Comparison of ENCODE assay signal across 35 cellular contexts in genomic region chr10:35938160-35938559, GRCh38.
A peak's percentile ranks its signal among the peaks of the same experiment; 100 is the strongest.
DNase-seq lines count a peak whose midpoint lies in the region; ATAC-seq and TF ChIP-seq lines count a peak whose summit lies in the region.
"Had no signal": no experiment of that assay in that cellular context is flagged by ENCODE, and none has a peak within 500 bp of the region (broad histone marks: within the 10 kb centered on the region; RNA-seq: fewer than 3 reads in every experiment).

No MANE protein-coding gene starts in this region.

- no CpG with 5 or more reads among the region's 5 CpGs for WGBS in trophoblast cell (ENCODE audit: extremely low coverage, insufficient coverage, insufficient read length)

- no peaks in the 10 kb centered on the region for H3K9me2 ChIP-seq in PC-3 (replicated peaks; ENCODE audit: low read length)

- H3K27me3 ChIP-seq in PC-3 (ENCODE audit: low read length) (no peaks in the 10 kb centered on the region), trophoblast cell (ENCODE audit: insufficient read depth, low read length) (no peaks in the 10 kb centered on the region)
- H3K27me3 ChIP-seq: BE2C; BLaER1; BLaER1 treated with 17β-estradiol and CSF1 and Interleukin-3, amounts not matched to agents 10 nM and 100 nM had no signal

- POLR2A ChIA-PET in PC-3 (lab: Charles Lee; ENCODE audit: unreplicated experiment) = no interaction called here

- DNase-seq in PC-3 = peak; percentile 99
- DNase-seq in myocyte (ENCODE audit: low read depth) = peak; percentile 5
- DNase-seq in trophoblast cell = peak; percentile 36 to 56
- DNase-seq in T-helper 17 cell = no peak
- no peak for DNase-seq in amygdala (lab: John Stamatoyannopoulos, UW)
- DNase-seq in GM19238 (ENCODE audit: insufficient read length, low spot score) = no peak
- no peak for DNase-seq in Right ventricle myocardium superior
- DNase-seq: 8988T; ACHN; AML-193; BE2C; C1 segment of cervical spinal cord; Caco-2; Calu3; CD4-positive, alpha-beta memory T cell; CD4-positive, alpha-beta T cell; CD4-positive, CD25-positive, alpha-beta regulatory T cell; CD8-positive, alpha-beta memory T cell; CD8-positive, alpha-beta T cell; COR-L47; DMS 273 treated with DMSO at 0.1 percent for 48 hours; DMS153; DMS53; DMS79; DMS79 treated with DMSO at 0.1 percent for 48 hours; DND-41; EL had no signal

- BruUV-seq in PC-3 (replicated peaks; lab: Mats Ljungman, UMichigan) = no TSS peak

- H2BK120ac ChIP-seq in trophoblast cell (ENCODE audit: insufficient read depth, low read length, poor library complexity) = no peak overlapping the region

- H3K4me3 ChIP-seq in PC-3 (ENCODE audit: low read length) = no peak overlapping the region
- H3K4me3 ChIP-seq in trophoblast cell (ENCODE audit: low read depth, low read length) = no peak overlapping the region
- H3K4me3 ChIP-seq: A549; BLaER1; BLaER1 treated with 17β-estradiol and CSF1 and Interleukin-3, amounts not matched to agents 10 nM and 100 nM had no signal

- H2AFZ ChIP-seq in PC-3 (ENCODE audit: low read length) (peak overlapping the region; percentile 3; the same call in 1 of the 2 replicates), trophoblast cell (ENCODE audit: insufficient read depth, low read length, poor library complexity) (no peak overlapping the region)

- H3K79me2 ChIP-seq in PC-3 (ENCODE audit: low read length) (no peaks in the 10 kb centered on the region), trophoblast cell (ENCODE audit: control insufficient read depth, insufficient read depth, low read length, poor library complexity) (no peaks in the 10 kb centered on the region)

- H3K4ac ChIP-seq in trophoblast cell (ENCODE audit: low read depth, low read length) = no peak overlapping the region

- H3K9me3 Mint-ChIP-seq in nephron = peaks cover 3% of the 10 kb centered on the region

- H3K9me3 ChIP-seq in PC-3 (ENCODE audit: low read length) (no peaks in the 10 kb centered on the region), trophoblast cell (ENCODE audit: insufficient read depth, low read depth, low read length) (peaks cover 1% of the 10 kb centered on the region), T-helper 17 cell (ENCODE audit: control insufficient read depth, low read length, poor library complexity, severe bottlenecking) (no peaks in the 10 kb centered on the region)
- H3K9me3 ChIP-seq: A549; BE2C; BLaER1; BLaER1 treated with 17β-estradiol and CSF1 and Interleukin-3, amounts not matched to agents 10 nM and 100 nM; Caco-2 had no signal

- H3K9ac ChIP-seq in PC-3 (ENCODE audit: low read length) = no peak overlapping the region
- H3K9ac ChIP-seq in trophoblast cell (ENCODE audit: low read length) = no peak overlapping the region
- H3K9ac ChIP-seq: BLaER1; BLaER1 treated with 17β-estradiol and CSF1 and Interleukin-3, amounts not matched to agents 10 nM and 100 nM had no signal

- TF ChIP-seq CTCF in PC-3 (conservative IDR thresholded peaks at IDR 0.05; ENCODE audit: low read depth, low read length) (no peak), nephron (IDR thresholded peaks at IDR 0.05; ENCODE audit: unreplicated experiment in 3 of 3) (no peak)

- H3K4me2 ChIP-seq in PC-3 (ENCODE audit: low read length) = peak overlapping the region; percentile 29
- no peak overlapping the region for H3K4me2 ChIP-seq in trophoblast cell (ENCODE audit: low read length)
- H3K4me2 ChIP-seq: A549; BLaER1; BLaER1 treated with 17β-estradiol and CSF1 and Interleukin-3, amounts not matched to agents 10 nM and 100 nM had no signal

- H4K12ac ChIP-seq in trophoblast cell (ENCODE audit: low read depth, low read length) = no peak overlapping the region

- H2AK5ac ChIP-seq in trophoblast cell (ENCODE audit: low read length) = no peak overlapping the region

- H3K4me1 ChIP-seq in PC-3 (ENCODE audit: insufficient read depth, low read length) (peaks cover 17% of the 10 kb centered on the region), trophoblast cell (ENCODE audit: control insufficient read depth in 1 of 2, insufficient read depth in 2 of 2, low read length in 2 of 2) (peaks cover 0 to 3% of the 10 kb centered on the region in 2 experiments)
- H3K4me1 ChIP-seq: BE2C, BLaER1 had no signal

- no peak overlapping the region for H4K91ac ChIP-seq in trophoblast cell (ENCODE audit: low read depth, low read length)

- H3K36me3 ChIP-seq in PC-3 (ENCODE audit: low read depth, low read length) (no peaks in the 10 kb centered on the region), trophoblast cell (ENCODE audit: control insufficient read depth in 1 of 2, insufficient read depth in 2 of 2, low read length in 2 of 2) (no peaks in the 10 kb centered on the region)
- H3K36me3 ChIP-seq: BE2C; BLaER1; BLaER1 treated with 17β-estradiol and CSF1 and Interleukin-3, amounts not matched to agents 10 nM and 100 nM had no signal

- no peaks in the 10 kb centered on the region for H3K79me1 ChIP-seq in trophoblast cell (ENCODE audit: low read length)

- H3K27me3 Mint-ChIP-seq in nephron (ENCODE audit: low read depth) (peaks cover 21% of the 10 kb centered on the region), T-helper 17 cell (no peaks in the 10 kb centered on the region)
- H3K27me3 Mint-ChIP-seq: B cell; CD4-positive, alpha-beta memory T cell; CD4-positive, alpha-beta T cell; CD4-positive, CD25-positive, alpha-beta regulatory T cell; CD8-positive, alpha-beta memory T cell had no signal

- H3K23ac ChIP-seq in trophoblast cell (ENCODE audit: low read length) = no peak overlapping the region

- intact Hi-C loops in PC-3 (cut with micrococcal nuclease) = no loop called here
- intact Hi-C loops in Right ventricle myocardium superior (cut with DNase I) = no loop called here

- H3K4me1 Mint-ChIP-seq in nephron = peaks cover 66% of the 10 kb centered on the region
- H3K4me1 Mint-ChIP-seq in T-helper 17 cell = no peaks in the 10 kb centered on the region
- H3K4me1 Mint-ChIP-seq: B cell; CD14-positive monocyte; CD4-positive, alpha-beta memory T cell; CD4-positive, CD25-positive, alpha-beta regulatory T cell; CD8-positive, alpha-beta memory T cell had no signal

- no peak overlapping the region for H3K18ac ChIP-seq in trophoblast cell (ENCODE audit: low read length)

- peak overlapping the region; percentile 5 for H3K27ac ChIP-seq in PC-3 (ENCODE audit: low read length)
- H3K27ac ChIP-seq in trophoblast cell (ENCODE audit: low read depth, low read length) = no peak overlapping the region
- H3K27ac ChIP-seq: 22Rv1; A549; BLaER1; BLaER1 treated with 17β-estradiol and CSF1 and Interleukin-3, amounts not matched to agents 10 nM and 100 nM; C4-2B had no signal

- H3K4me3 Mint-ChIP-seq in nephron (peak overlapping the region in 1 of 3 experiments; percentile 16), T-helper 17 cell (no peak overlapping the region)
- H3K4me3 Mint-ChIP-seq: B cell; CD14-positive monocyte; CD4-positive, alpha-beta memory T cell; CD4-positive, alpha-beta T cell; CD4-positive, CD25-positive, alpha-beta regulatory T cell; CD8-positive, alpha-beta memory T cell; CD8-positive, alpha-beta T cell had no signal

- H3K27ac Mint-ChIP-seq in nephron = peak overlapping the region in 2 of 3 experiments; percentile 20 to 22
- no peak overlapping the region for H3K27ac Mint-ChIP-seq in T-helper 17 cell
- H3K27ac Mint-ChIP-seq: B cell; CD14-positive monocyte; CD4-positive, alpha-beta memory T cell; CD4-positive, alpha-beta T cell; CD8-positive, alpha-beta memory T cell; CD8-positive, alpha-beta T cell had no signal

- no peak overlapping the region for H2BK12ac ChIP-seq in trophoblast cell (ENCODE audit: low read length)

- no peak overlapping the region for H2BK5ac ChIP-seq in trophoblast cell (ENCODE audit: low read depth, low read length, poor library complexity)

- no peak overlapping the region for H4K8ac ChIP-seq in trophoblast cell (ENCODE audit: low read depth, low read length)

- peak; percentile 77 for ATAC-seq in PC-3
- no peak for ATAC-seq in T-helper 17 cell
- no peak for ATAC-seq in Right ventricle myocardium superior (ENCODE audit: poor library complexity)
- ATAC-seq: A549; CD8-positive, alpha-beta T cell had no signal

- H3F3A ChIP-seq in PC-3 (ENCODE audit: low read length, unreplicated experiment) = no peaks in the 10 kb centered on the region

- no peaks in the 10 kb centered on the region for H3K36me3 Mint-ChIP-seq in nephron (ENCODE audit: low read depth)
- H3K36me3 Mint-ChIP-seq in T-helper 17 cell (ENCODE audit: low read depth) = no peaks in the 10 kb centered on the region
- H3K36me3 Mint-ChIP-seq: CD14-positive monocyte; CD4-positive, alpha-beta memory T cell; CD4-positive, CD25-positive, alpha-beta regulatory T cell; CD8-positive, alpha-beta memory T cell; CD8-positive, alpha-beta T cell had no signal

- no peaks in the 10 kb centered on the region for H4K20me1 ChIP-seq in PC-3 (ENCODE audit: low read length)
- H4K20me1 ChIP-seq: BLaER1; BLaER1 treated with 17β-estradiol and CSF1 and Interleukin-3, amounts not matched to agents 10 nM and 100 nM had no signal

- CTCF ChIA-PET in PC-3 (lab: Charles Lee) = no interaction called here

- no peak overlapping the region for H3K14ac ChIP-seq in trophoblast cell (ENCODE audit: low read length)

Comparison
In these comparisons a context has a peak if more than half of its experiments do, and no peak if none do; other contexts are left out.
1. DNase-seq: peak in PC-3 (single experiment), myocyte (single experiment) and trophoblast cell (2 of 2); none in T-helper 17 cell (0 of 3), amygdala (0 of 56), GM19238 (single experiment) and Right ventricle myocardium superior (single experiment).